7 cellular contexts compared by ENCODE assay signal in the genomic region with DNA sequence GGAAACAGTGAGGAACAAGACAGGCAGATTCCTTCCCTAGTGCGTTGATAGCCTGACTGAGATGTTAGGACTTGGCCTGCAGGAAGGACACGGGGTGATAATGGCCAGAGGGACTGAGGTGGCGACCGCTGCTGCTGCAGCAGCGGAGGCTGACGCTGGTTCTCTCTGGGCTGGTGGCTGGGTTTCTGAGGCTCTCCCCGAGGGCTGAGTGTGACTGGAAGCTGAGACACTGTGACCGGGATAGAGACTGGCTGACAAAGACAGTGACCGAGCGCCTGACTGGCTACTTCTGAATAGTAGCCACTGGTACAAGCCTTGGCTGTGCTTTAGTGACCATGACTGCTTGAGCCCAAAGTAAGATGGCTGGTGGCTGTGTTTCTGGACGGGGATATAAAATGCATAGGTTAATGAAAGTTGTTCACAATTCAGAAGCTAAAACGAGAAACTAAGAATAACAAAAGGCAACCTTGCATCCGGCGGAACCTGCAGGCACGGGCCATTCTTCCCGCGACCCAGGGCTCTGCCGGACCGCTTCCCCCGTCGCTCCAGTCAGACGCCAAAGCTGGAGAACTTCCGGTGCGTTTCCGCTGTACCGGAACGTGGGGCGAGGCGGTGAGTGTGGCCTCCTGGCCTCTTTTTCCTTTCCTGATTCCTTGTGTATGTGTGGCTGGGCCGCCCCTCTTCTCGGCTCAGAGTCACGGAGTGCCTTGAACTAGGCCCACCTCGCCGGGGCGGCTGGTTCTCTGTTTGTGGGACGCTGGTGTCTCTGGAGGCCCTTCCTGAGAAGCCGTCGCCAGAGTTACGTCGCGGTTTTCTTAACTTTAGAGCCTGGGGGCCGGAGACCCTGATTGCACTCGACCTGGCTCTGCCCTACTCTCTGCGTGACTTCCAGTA.
DNase-seq lines count a peak whose midpoint lies in the region; ATAC-seq and TF ChIP-seq lines count a peak whose summit lies in the region.

A gene with protein sequence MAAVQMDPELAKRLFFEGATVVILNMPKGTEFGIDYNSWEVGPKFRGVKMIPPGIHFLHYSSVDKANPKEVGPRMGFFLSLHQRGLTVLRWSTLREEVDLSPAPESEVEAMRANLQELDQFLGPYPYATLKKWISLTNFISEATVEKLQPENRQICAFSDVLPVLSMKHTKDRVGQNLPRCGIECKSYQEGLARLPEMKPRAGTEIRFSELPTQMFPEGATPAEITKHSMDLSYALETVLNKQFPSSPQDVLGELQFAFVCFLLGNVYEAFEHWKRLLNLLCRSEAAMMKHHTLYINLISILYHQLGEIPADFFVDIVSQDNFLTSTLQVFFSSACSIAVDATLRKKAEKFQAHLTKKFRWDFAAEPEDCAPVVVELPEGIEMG (plus strand): TSS at position 587 of the 894 bp plus-strand sequence. CDS start 3,391 bp downstream, outside the sequence.

- DNase-seq in HL-60 (ENCODE audit: low read depth in 1 of 2, low spot score in 1 of 2) (peak; percentile 71 to 82), NOMO-1 (lab: John Stamatoyannopoulos, UW; ENCODE audit: unreplicated experiment in 2 of 2) (peak; percentile 71 to 78), medulla oblongata (ENCODE audit: extremely low spot score) (peak; percentile 81)
- DNase-seq in activated CD8-positive, alpha-beta memory T cell treated with anti-CD3 and anti-CD28 coated beads for 24 hours: peak; percentile 91
- DNase-seq in effector CD8-positive, alpha-beta T cell (lab: John Stamatoyannopoulos, UW): peak; percentile 47
- peak; percentile 57 to 66 (median 57) for DNase-seq in stimulated activated CD4-positive, alpha-beta T cell treated with anti-CD3 and anti-CD28 coated beads, TNF-alpha, amount 100 ng/mL, for 4 hours (ENCODE audit: low read depth in 3 of 3)

- H3K27me3 ChIP-seq in HL-60 (ENCODE audit: insufficient read depth, poor library complexity, severe bottlenecking): no peaks in the 10 kb centered on the region

- peak within 1 kb of the TSS; percentile 79 for H3K27ac ChIP-seq in HL-60 (replicated peaks)

- peak; percentile 75 for ATAC-seq in GM18505 (IDR thresholded peaks at IDR 0.05; ENCODE audit: unreplicated experiment)

- peak; percentile 86 for TF ChIP-seq POLR2A in GM18505 (IDR thresholded peaks at IDR 0.05; ENCODE audit: borderline replicate concordance, extremely low read depth, insufficient read depth, insufficient read length)

- TF ChIP-seq CTCF in HL-60 (IDR thresholded peaks at IDR 0.05; ENCODE audit: insufficient read depth, low read length): no peak

- peak within 1 kb of the TSS; percentile 76 for H3K4me3 ChIP-seq in HL-60 (replicated peaks; ENCODE audit: insufficient read depth, low read length)

Comparison
In these comparisons a context has a peak if more than half of its experiments do, and no peak if none do; other contexts are left out.
1. Peak in every context shown above with its lines: DNase-seq, ATAC-seq, H3K4me3 ChIP-seq and H3K27ac ChIP-seq.